In the genomic region with DNA sequence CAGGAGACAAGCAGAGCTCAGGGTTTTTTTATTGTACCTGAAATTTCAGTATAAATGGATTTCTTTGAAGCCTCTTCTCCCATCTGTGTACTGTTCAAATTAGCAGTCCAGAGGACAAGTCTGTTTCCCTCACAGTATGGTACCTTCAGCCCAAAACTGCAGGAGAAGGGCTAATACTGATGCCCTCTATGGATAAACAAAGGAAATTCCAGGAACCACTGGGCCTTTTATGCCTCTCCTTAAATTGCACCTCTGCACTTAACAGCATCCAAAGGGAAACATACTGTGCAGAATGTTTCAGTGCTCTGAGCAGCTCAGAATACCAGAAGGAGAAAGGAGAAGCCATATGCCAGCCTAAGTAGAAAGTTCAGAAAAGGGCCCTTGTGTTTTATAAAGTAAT, we compare ENCODE assay signal across 17 cellular contexts.
"Had no signal": no experiment of that assay in that cellular context is flagged by ENCODE, and none has a peak within 500 bp of the region (broad histone marks: within the 10 kb centered on the region; RNA-seq: fewer than 3 reads in every experiment).

No MANE protein-coding gene starts in this region.

- H3K4me3 Mint-ChIP-seq: activated CD4-positive, alpha-beta memory T cell treated with anti-CD3 and anti-CD28 coated beads, Interleukin-2, amount 10 ng/mL, durations not matched to agents 7 days and 5 days; activated naive CD4-positive, alpha-beta T cell treated with anti-CD3 and anti-CD28 coated beads, Interleukin-2, amount 50 U/mL, for 24 hours; activated T-cell treated with anti-CD3 and anti-CD28 coated beads, Interleukin-2, amount 50 U/mL, for 4 hours; naive B cell had no signal

- H3K4me1 ChIP-seq: adrenal gland, left lung, parathyroid adenoma, stomach, upper lobe of right lung had no signal

- H3K36me3 Mint-ChIP-seq: activated naive CD4-positive, alpha-beta T cell treated with anti-CD3 and anti-CD28 coated beads, Interleukin-2, amount 50 U/mL, for 24 hours; naive B cell had no signal

- H3K4me3 ChIP-seq: adrenal gland, gastroesophageal sphincter, left lung, stomach, thoracic aorta, upper lobe of right lung had no signal

- H3K27me3 Mint-ChIP-seq: activated CD4-positive, alpha-beta memory T cell treated with anti-CD3 and anti-CD28 coated beads, Interleukin-2, amount 10 ng/mL, durations not matched to agents 7 days and 5 days had no signal

- H3K27ac ChIP-seq: adrenal gland, gastroesophageal sphincter, left lung, neutrophil, parathyroid adenoma, stomach, thoracic aorta, upper lobe of right lung had no signal

- H3K9ac ChIP-seq: parathyroid adenoma had no signal

- DNase-seq: activated CD4-positive, alpha-beta memory T cell treated with anti-CD3 and anti-CD28 coated beads, Interleukin-2, amount 10 ng/mL, durations not matched to agents 7 days and 5 days; activated CD4-positive, alpha-beta T cell treated with anti-CD3 and anti-CD28 coated beads for 4 hours; activated effector memory CD4-positive, alpha-beta T cell treated with Interleukin-2 at 50 U/mL for 16 hours; activated T-cell treated with anti-CD3 and anti-CD28 coated beads, Interleukin-2, amount 50 U/mL, for 4 hours; adrenal gland; islet precursor cell; left lung; mammary epithelial cell; naive B cell; stimulated activated CD4-positive, alpha-beta T cell treated with anti-CD3 and anti-CD28 coated beads, Interleukin-1b, Interleukin-23, amount 100 ng/mL, for 48 hours; stomach; upper lobe of right lung had no signal

- H2AFZ ChIP-seq: parathyroid adenoma had no signal

- H3K4me1 Mint-ChIP-seq: activated CD4-positive, alpha-beta memory T cell treated with anti-CD3 and anti-CD28 coated beads, Interleukin-2, amount 10 ng/mL, durations not matched to agents 7 days and 5 days; activated naive CD4-positive, alpha-beta T cell treated with anti-CD3 and anti-CD28 coated beads, Interleukin-2, amount 50 U/mL, for 24 hours had no signal

- H3K9me3 Mint-ChIP-seq: activated CD4-positive, alpha-beta memory T cell treated with anti-CD3 and anti-CD28 coated beads, Interleukin-2, amount 10 ng/mL, durations not matched to agents 7 days and 5 days; activated naive CD4-positive, alpha-beta T cell treated with anti-CD3 and anti-CD28 coated beads, Interleukin-2, amount 50 U/mL, for 24 hours; activated T-cell treated with anti-CD3 and anti-CD28 coated beads, Interleukin-2, amount 50 U/mL, for 4 hours; naive B cell had no signal

- H3K79me2 ChIP-seq: parathyroid adenoma had no signal

- H3K36me3 ChIP-seq: adrenal gland, gastroesophageal sphincter, left lung, neutrophil, stomach, thoracic aorta, upper lobe of right lung had no signal

- H3K27ac Mint-ChIP-seq: activated CD4-positive, alpha-beta memory T cell treated with anti-CD3 and anti-CD28 coated beads, Interleukin-2, amount 10 ng/mL, durations not matched to agents 7 days and 5 days; activated naive CD4-positive, alpha-beta T cell treated with anti-CD3 and anti-CD28 coated beads, Interleukin-2, amount 50 U/mL, for 24 hours; naive B cell had no signal

- H3K9me3 ChIP-seq: adrenal gland, gastroesophageal sphincter, left lung, neutrophil, stomach, thoracic aorta, upper lobe of right lung had no signal
